8 cellular contexts compared by ENCODE assay signal in the genomic region with DNA sequence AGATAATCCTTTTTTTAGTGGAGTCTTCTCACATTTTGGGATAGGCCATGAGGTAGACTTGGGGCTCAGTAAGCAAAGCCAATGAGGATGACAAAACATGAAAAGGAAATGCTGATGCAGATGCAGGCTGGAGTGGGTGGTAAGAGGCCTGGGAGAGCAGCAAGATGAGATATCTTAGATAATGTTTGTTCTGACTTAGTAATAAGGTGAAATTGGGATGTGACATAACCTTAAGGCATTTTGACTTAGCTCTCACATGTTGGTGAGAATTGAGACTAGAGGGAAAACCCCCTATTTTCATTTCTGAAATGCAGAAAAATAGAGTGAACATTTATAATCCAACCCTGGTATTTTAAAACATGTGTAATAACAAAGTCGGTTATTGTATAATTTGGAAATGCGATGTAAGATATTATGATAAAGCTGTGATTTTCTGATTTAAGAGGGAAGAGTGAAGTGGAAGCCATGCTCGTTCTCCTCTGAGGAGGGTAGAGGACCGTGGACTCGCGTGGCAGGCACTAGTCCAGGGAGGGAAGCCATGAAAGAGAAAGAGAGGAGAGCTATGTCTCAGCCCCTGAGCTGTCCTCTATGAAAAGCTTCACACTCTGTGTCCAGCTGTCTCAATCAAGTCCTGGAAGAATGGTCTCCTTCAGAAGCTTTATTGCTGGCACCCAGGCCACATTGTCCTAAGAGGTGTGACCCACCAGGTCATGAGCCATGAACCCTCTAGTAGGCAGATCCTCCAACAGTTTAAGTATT. TPM values are rescaled to one million over a fixed set of nuclear protein-coding genes. Genes with fewer than 3 reads are reported as not detected.
DNase-seq lines count a peak whose midpoint lies in the region; ATAC-seq and TF ChIP-seq lines count a peak whose summit lies in the region.

No MANE protein-coding gene starts in this region.

- TF ChIP-seq CTCF in CD4-positive, alpha-beta T cell (IDR thresholded peaks at IDR 0.05), result no peak
- no peak for TF ChIP-seq CTCF in stomach (IDR thresholded peaks at IDR 0.05)
- TF ChIP-seq CTCF in left lung (IDR thresholded peaks at IDR 0.05), result no peak

- CTCF ChIA-PET in CD4-positive, alpha-beta T cell (lab: Charles Lee), result interaction anchor here (1.8 kb wide), 1 partner anchor 22 kb away, joined by 7 read pairs; no protein-coding TSS in a partner anchor

- no peak for TF ChIP-seq EP300 in stomach (IDR thresholded peaks at IDR 0.05)

- H3K9me3 ChIP-seq in CD4-positive, alpha-beta T cell (ENCODE audit: control insufficient read depth, low read length), result no peaks in the 10 kb centered on the region
- H3K9me3 ChIP-seq in stomach (no peaks in the 10 kb centered on the region), left lung (no peaks in the 10 kb centered on the region)

- intact Hi-C loops in CD4-positive, alpha-beta T cell (cut with DNase I, micrococcal nuclease), result no loop called here
- intact Hi-C loops in stomach (cut with DNase I; ENCODE audit: low total_unique reads), result no loop called here
- intact Hi-C loops in left lung (cut with DNase I), result no loop called here

- POLR2A ChIA-PET in CD4-positive, alpha-beta T cell (lab: Charles Lee), result interaction anchor here (0.8 to 1.3 kb wide), 3 partner anchors 15 to 800 kb away, joined by 3 to 4 read pairs (median 3); a partner anchor contains a TSS
- POLR2A ChIA-PET in activated naive CD8-positive, alpha-beta T cell treated with anti-CD3 and anti-CD28 coated beads, Interleukin-2, amount 10 ng/mL, durations not matched to agents 7 days and 5 days (lab: Charles Lee), result no interaction called here

- H3K4me3 ChIP-seq in stomach (no peak overlapping the region), left lung (no peak overlapping the region)

- H3K27me3 Mint-ChIP-seq in CD4-positive, alpha-beta T cell, result no peaks in the 10 kb centered on the region
- no peaks in the 10 kb centered on the region for H3K27me3 Mint-ChIP-seq in activated naive CD8-positive, alpha-beta T cell treated with anti-CD3 and anti-CD28 coated beads, Interleukin-2, amount 10 ng/mL, durations not matched to agents 7 days and 5 days

- no peaks in the 10 kb centered on the region for H3K9me3 Mint-ChIP-seq in CD4-positive, alpha-beta T cell
- no peaks in the 10 kb centered on the region for H3K9me3 Mint-ChIP-seq in activated naive CD8-positive, alpha-beta T cell treated with anti-CD3 and anti-CD28 coated beads, Interleukin-2, amount 10 ng/mL, durations not matched to agents 7 days and 5 days

- H3K36me3 ChIP-seq in stomach (no peaks in the 10 kb centered on the region), left lung (no peaks in the 10 kb centered on the region)

- H3K36me3 Mint-ChIP-seq in CD4-positive, alpha-beta T cell (ENCODE audit: low read depth), result no peaks in the 10 kb centered on the region
- H3K36me3 Mint-ChIP-seq in activated naive CD8-positive, alpha-beta T cell treated with anti-CD3 and anti-CD28 coated beads, Interleukin-2, amount 10 ng/mL, durations not matched to agents 7 days and 5 days, result no peaks in the 10 kb centered on the region

- H3K27ac Mint-ChIP-seq in CD4-positive, alpha-beta T cell, result peak overlapping the region; percentile 54
- H3K27ac Mint-ChIP-seq in activated naive CD8-positive, alpha-beta T cell treated with anti-CD3 and anti-CD28 coated beads, Interleukin-2, amount 10 ng/mL, durations not matched to agents 7 days and 5 days, result peak overlapping the region; percentile 5

- peaks cover 79% of the 10 kb centered on the region for H3K4me1 Mint-ChIP-seq in CD4-positive, alpha-beta T cell (ENCODE audit: low read depth)
- peaks cover 58% of the 10 kb centered on the region for H3K4me1 Mint-ChIP-seq in activated naive CD8-positive, alpha-beta T cell treated with anti-CD3 and anti-CD28 coated beads, Interleukin-2, amount 10 ng/mL, durations not matched to agents 7 days and 5 days

- no peak for DNase-seq in CD4-positive, alpha-beta T cell
- no peak for DNase-seq in activated naive CD8-positive, alpha-beta T cell treated with anti-CD3 and anti-CD28 coated beads, Interleukin-2, amount 10 ng/mL, durations not matched to agents 7 days and 5 days
- DNase-seq in stomach (no peak), GM19238 (ENCODE audit: insufficient read length, low spot score) (no peak), dedifferentiated amniotic fluid mesenchymal stem cell (ENCODE audit: extremely low spot score) (no peak), left lung (no peak)

- 81 to 93% (median 86%) methylated on average over 6 of the region's 6 CpGs for WGBS in stomach, 5 donors

- TF ChIP-seq POLR2A in stomach (IDR thresholded peaks at IDR 0.05), result no peak

- peak overlapping the region; percentile 71 for H3K4me3 Mint-ChIP-seq in CD4-positive, alpha-beta T cell
- peak overlapping the region; percentile 47 for H3K4me3 Mint-ChIP-seq in activated naive CD8-positive, alpha-beta T cell treated with anti-CD3 and anti-CD28 coated beads, Interleukin-2, amount 10 ng/mL, durations not matched to agents 7 days and 5 days

- ATAC-seq in CD4-positive, alpha-beta T cell (ENCODE audit: poor library complexity), result no peak
- ATAC-seq in GM19351 (IDR thresholded peaks at IDR 0.05; ENCODE audit: unreplicated experiment), result peak; percentile 46
- peak; percentile 31 for ATAC-seq in HG03135 (IDR thresholded peaks at IDR 0.05; ENCODE audit: unreplicated experiment)
- no peak for ATAC-seq in activated naive CD8-positive, alpha-beta T cell treated with anti-CD3 and anti-CD28 coated beads, Interleukin-2, amount 10 ng/mL, durations not matched to agents 7 days and 5 days (ENCODE audit: low read depth)
- no peak for ATAC-seq in left lung

- H3K4me1 ChIP-seq in stomach (peaks cover 0 to 49% (median 11%) of the 10 kb centered on the region in 4 donors), left lung (peaks cover 7 to 44% of the 10 kb centered on the region in 2 donors)

- H3K27ac ChIP-seq in CD4-positive, alpha-beta T cell (ENCODE audit: low read depth, low read length), result no peak overlapping the region
- H3K27ac ChIP-seq in stomach (no peak overlapping the region), left lung (no peak overlapping the region)

- no peaks in the 10 kb centered on the region for H3K27me3 ChIP-seq in CD4-positive, alpha-beta T cell (ENCODE audit: control insufficient read depth, insufficient read depth, low read length)
- no peaks in the 10 kb centered on the region for H3K27me3 ChIP-seq in stomach
- no peaks in the 10 kb centered on the region for H3K27me3 ChIP-seq in left lung

RNA-seq across cellular contexts. Expression of a gene that starts 57.3 kb away (rescaled TPM):
- 1 to 10 TPM; 4.9 to 5.4 TPM for total RNA-seq in CD4-positive, alpha-beta T cell
- 1 to 10 TPM; 4.6 to 5.6 TPM for total RNA-seq in activated naive CD8-positive, alpha-beta T cell treated with anti-CD3 and anti-CD28 coated beads, Interleukin-2, amount 10 ng/mL, durations not matched to agents 7 days and 5 days
- total RNA-seq in stomach, result 10 to 100 TPM in 4 of 5 donors, 1 to 10 TPM in 1; 7.5 to 49.0 (median 30.4) TPM
- polyA plus RNA-seq in stomach, result 10 to 100 TPM; 10.1 to 13.1 (median 12.0) TPM
- 10 to 100 TPM; 36.3 to 44.7 TPM for total RNA-seq in left lung

Comparison
In these comparisons a context has a peak if more than half of its experiments do, and no peak if none do; other contexts are left out.
1. ATAC-seq: peak in GM19351 (single experiment) and HG03135 (single experiment); none in CD4-positive, alpha-beta T cell (single experiment), activated naive CD8-positive, alpha-beta T cell treated with anti-CD3 and anti-CD28 coated beads, Interleukin-2, amount 10 ng/mL, durations not matched to agents 7 days and 5 days (single experiment) and left lung (single experiment).